In the genomic region with DNA sequence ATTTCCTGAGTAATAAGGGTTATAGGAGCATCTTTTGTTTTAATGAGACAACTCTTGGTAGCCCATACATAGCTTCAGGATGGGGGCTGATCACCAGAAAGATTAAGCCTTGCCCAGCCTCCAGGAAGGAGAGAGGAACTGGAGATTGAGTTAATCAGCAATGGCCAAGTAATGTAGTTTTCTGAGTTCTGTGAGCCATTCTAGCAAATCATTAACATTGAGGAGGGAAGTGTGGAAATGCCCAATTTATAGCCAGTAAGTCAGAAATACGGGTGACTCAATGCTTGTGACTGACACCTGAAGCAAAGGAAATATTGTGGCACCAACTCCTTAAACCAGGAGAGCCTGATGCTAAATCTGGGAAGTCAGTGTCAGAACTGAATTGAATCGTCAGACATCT, we compare ENCODE assay signal across 17 cellular contexts.
DNase-seq lines count a peak whose midpoint lies in the region; ATAC-seq lines count a peak whose summit lies in the region.
"Had no signal": no experiment of that assay in that cellular context is flagged by ENCODE, and none has a peak within 500 bp of the region (broad histone marks: within the 10 kb centered on the region; RNA-seq: fewer than 3 reads in every experiment).

No MANE protein-coding gene starts in this region.

- peak; percentile 75 for DNase-seq in Caki2 (ENCODE audit: low read depth)
- DNase-seq in glomerular visceral epithelial cell (ENCODE audit: extremely low spot score): peak; percentile 79
- no peak for DNase-seq in T-helper 2 cell
- no peak for DNase-seq in OCI-M1 (lab: John Stamatoyannopoulos, UW)
- DNase-seq in midbrain (lab: John Stamatoyannopoulos, UW): no peak
- DNase-seq: activated CD4-positive, alpha-beta T cell treated with anti-CD3 and anti-CD28 coated beads, Interleukin-2, amount 50 U/mL, for 1 hour; activated naive CD4-positive, alpha-beta T cell treated with anti-CD3 and anti-CD28 coated beads for 36 hours; left ventricle myocardium superior; NCI-H146; NCI-H2227 treated with DMSO at 0.1 percent for 48 hours; stomach; upper lobe of right lung had no signal

- ATAC-seq in GM19438 (IDR thresholded peaks at IDR 0.05; ENCODE audit: low read depth, unreplicated experiment) (peak; percentile 82), HG03060 (IDR thresholded peaks at IDR 0.05; ENCODE audit: low read depth, unreplicated experiment) (peak; percentile 60), GM21576 (IDR thresholded peaks at IDR 0.05; ENCODE audit: unreplicated experiment) (no peak)
- ATAC-seq: HCT116, left ventricle myocardium superior, sciatic nerve, upper lobe of right lung had no signal

- in situ Hi-C loops in Caki2 (cut with HindIII; ENCODE audit: low pct_unique_long_range_greater_than_20kb, low sequenced_read_pairs): no loop called here

Comparison
In these comparisons a context has a peak if more than half of its experiments do, and no peak if none do; other contexts are left out.
1. DNase-seq: peak in Caki2 (single experiment) and glomerular visceral epithelial cell (single experiment); none in T-helper 2 cell (0 of 5), OCI-M1 (single experiment) and midbrain (single experiment).